In genomic region chr3:50568947-50569749, GRCh38 we compare ENCODE assay signal across 1 cellular context.
TF ChIP-seq lines count a peak whose summit lies in the region.

Gene HEMK1, plus strand, starts transcription at chr3:50569522. Its CDS starts 1,583 bp downstream, at chr3:50571105.

TF ChIP-seq in HepG2, 621 proteins besides CTCF, POLR2A, EP300 and RAD21 (continued from another document and continues in another):
- TF ChIP-seq ARID4A (CRISPR knock-in tag; IDR thresholded peaks at IDR 0.05; ENCODE audit: borderline replicate concordance): peak; percentile 91; the same call in 1 of the 2 replicates
- TF ChIP-seq MIER3 (CRISPR knock-in tag; IDR thresholded peaks at IDR 0.05; ENCODE audit: borderline replicate concordance): peak; percentile 56; the same call in 1 of the 2 replicates
- TF ChIP-seq ZBTB21 (CRISPR knock-in tag; IDR thresholded peaks at IDR 0.05): no peak
- TF ChIP-seq ZNF451 (CRISPR knock-in tag; IDR thresholded peaks at IDR 0.05): peak; percentile 9; the same call in 1 of the 2 replicates
- TF ChIP-seq HBP1 (CRISPR knock-in tag; IDR thresholded peaks at IDR 0.05; ENCODE audit: low read depth): peak; percentile 85; the same call in 1 of the 2 replicates
- TF ChIP-seq LCORL (IDR thresholded peaks at IDR 0.05): no peak
- TF ChIP-seq LCORL (CRISPR knock-in tag; IDR thresholded peaks at IDR 0.05): peak; percentile 75
- TF ChIP-seq ZNF552 (CRISPR knock-in tag; IDR thresholded peaks at IDR 0.05; ENCODE audit: borderline replicate concordance): peak; percentile 85; the same call in 1 of the 2 replicates
- TF ChIP-seq SPEN (CRISPR knock-in tag; IDR thresholded peaks at IDR 0.05; ENCODE audit: low read depth): peak; percentile 91
- no peak for TF ChIP-seq ZNF724P (CRISPR knock-in tag; IDR thresholded peaks at IDR 0.05; ENCODE audit: borderline replicate concordance)
- TF ChIP-seq ATF4 (CRISPR knock-in tag; IDR thresholded peaks at IDR 0.05): peak in 1 of 2 experiments; percentile 35; a peak in 1 of 4 replicates
- no peak for TF ChIP-seq ZNF75D (CRISPR knock-in tag; IDR thresholded peaks at IDR 0.05; ENCODE audit: borderline replicate concordance)
- TF ChIP-seq ZNF883 (CRISPR knock-in tag; IDR thresholded peaks at IDR 0.05; ENCODE audit: not compliant biosample characterization): no peak
- no peak for TF ChIP-seq ATM (IDR thresholded peaks at IDR 0.05; ENCODE audit: borderline replicate concordance)
- TF ChIP-seq ZBTB42 (CRISPR knock-in tag; IDR thresholded peaks at IDR 0.05): no peak
- no peak for TF ChIP-seq FIP1L1 (IDR thresholded peaks at IDR 0.05; ENCODE audit: borderline replicate concordance, insufficient read depth, low read depth, low read length)
- 0 out of 2 replicates have a peak, but pooled peaks have one; percentile 17 for TF ChIP-seq ZNF362 (CRISPR knock-in tag; IDR thresholded peaks at IDR 0.05; ENCODE audit: borderline replicate concordance)
- TF ChIP-seq NFIB (CRISPR knock-in tag; IDR thresholded peaks at IDR 0.05; ENCODE audit: borderline replicate concordance): no peak
- TF ChIP-seq SKI (IDR thresholded peaks at IDR 0.05; ENCODE audit: partially characterized antibody): peak; percentile 31
- TF ChIP-seq ZBTB7A (CRISPR knock-in tag; IDR thresholded peaks at IDR 0.05): peak; percentile 85
- no peak for TF ChIP-seq FOXO1 (CRISPR knock-in tag; IDR thresholded peaks at IDR 0.05)
- no peak for TF ChIP-seq ZMAT5 (CRISPR knock-in tag; IDR thresholded peaks at IDR 0.05; ENCODE audit: borderline replicate concordance, low read depth)
- TF ChIP-seq TSC22D2 (CRISPR knock-in tag; IDR thresholded peaks at IDR 0.05; ENCODE audit: borderline replicate concordance): peak; percentile 78
- TF ChIP-seq SMC3 (IDR thresholded peaks at IDR 0.05; ENCODE audit: low read length): no peak
- TF ChIP-seq BCL6 (CRISPR knock-in tag; IDR thresholded peaks at IDR 0.05): peak; percentile 84
- peak; percentile 46; the same call in 1 of the 2 replicates for TF ChIP-seq ZNF547 (CRISPR knock-in tag; IDR thresholded peaks at IDR 0.05)
- TF ChIP-seq ZSCAN12 (CRISPR knock-in tag; IDR thresholded peaks at IDR 0.05): no peak
- no peak for TF ChIP-seq ZNF138 (CRISPR knock-in tag; IDR thresholded peaks at IDR 0.05; ENCODE audit: low read depth)
- TF ChIP-seq GABPA (IDR thresholded peaks at IDR 0.05; ENCODE audit: low read depth, low read length): peak; percentile 83
- peak; percentile 97 for TF ChIP-seq GABPA (CRISPR knock-in tag; IDR thresholded peaks at IDR 0.05; ENCODE audit: low read depth)
- no peak; the same call in 1 of the 2 replicates for TF ChIP-seq ZNF609 (CRISPR knock-in tag; IDR thresholded peaks at IDR 0.05; ENCODE audit: borderline replicate concordance)
- no peak for TF ChIP-seq NCOA5 (CRISPR knock-in tag; IDR thresholded peaks at IDR 0.05)
- TF ChIP-seq ZNF674 (CRISPR knock-in tag; IDR thresholded peaks at IDR 0.05; ENCODE audit: low read depth): no peak
- peak; percentile 73; the same call in 1 of the 2 replicates for TF ChIP-seq HOXA5 (CRISPR knock-in tag; IDR thresholded peaks at IDR 0.05)
- TF ChIP-seq ZNF841 (CRISPR knock-in tag; IDR thresholded peaks at IDR 0.05; ENCODE audit: borderline replicate concordance): no peak
- peak; percentile 91; the same call in 1 of the 2 replicates for TF ChIP-seq IRF9 (CRISPR knock-in tag; IDR thresholded peaks at IDR 0.05; ENCODE audit: borderline replicate concordance)
- no peak for TF ChIP-seq ZKSCAN5 (CRISPR knock-in tag; IDR thresholded peaks at IDR 0.05)
- no peak for TF ChIP-seq LRRFIP1 (CRISPR knock-in tag; conservative IDR thresholded peaks at IDR 0.05)
- TF ChIP-seq ATF1 (CRISPR knock-in tag; IDR thresholded peaks at IDR 0.05): peak; percentile 93
- TF ChIP-seq POLR2AphosphoS2 (IDR thresholded peaks at IDR 0.05; ENCODE audit: low read depth, low read length): no peak
- peak; percentile 63 for TF ChIP-seq YY1 (IDR thresholded peaks at IDR 0.05; ENCODE audit: insufficient read depth, insufficient replicate concordance, low read depth, low read length)
- TF ChIP-seq MIXL1 (CRISPR knock-in tag; IDR thresholded peaks at IDR 0.05): no peak
- no peak for TF ChIP-seq TCF7L2 (IDR thresholded peaks at IDR 0.05; ENCODE audit: low read depth, low read length)
- no peak for TF ChIP-seq ZNF180 (CRISPR knock-in tag; IDR thresholded peaks at IDR 0.05; ENCODE audit: borderline replicate concordance, low read depth)
- no peak for TF ChIP-seq CEBPG (CRISPR knock-in tag; IDR thresholded peaks at IDR 0.05)
- TF ChIP-seq RXRA (CRISPR knock-in tag; IDR thresholded peaks at IDR 0.05): no peak
- no peak for TF ChIP-seq CCAR2 (optimal IDR thresholded peaks at IDR 0.05; ENCODE audit: low read depth, low read length)
- no peak for TF ChIP-seq ZNF232 (CRISPR knock-in tag; IDR thresholded peaks at IDR 0.05; ENCODE audit: borderline replicate concordance)
- no peak for TF ChIP-seq TBP (CRISPR knock-in tag; IDR thresholded peaks at IDR 0.05)
- TF ChIP-seq ETV6 (CRISPR knock-in tag; conservative IDR thresholded peaks at IDR 0.05): peak; percentile 59; the same call in 1 of the 2 replicates
- TF ChIP-seq ZNF549 (CRISPR knock-in tag; IDR thresholded peaks at IDR 0.05): no peak
